In genomic region chr14:36529062-36529461, GRCh38 we compare ENCODE assay signal across 18 cellular contexts. TPM values are rescaled to one million over a fixed set of nuclear protein-coding genes. Genes with fewer than 3 reads are reported as not detected.
DNase-seq lines count a peak whose midpoint lies in the region; ATAC-seq lines count a peak whose summit lies in the region.
"Had no signal": no experiment of that assay in that cellular context is flagged by ENCODE, and none has a peak within 500 bp of the region (broad histone marks: within the 10 kb centered on the region; RNA-seq: fewer than 3 reads in every experiment).

No MANE protein-coding gene starts in this region.

- no peak overlapping the region for H3K4me3 ChIP-seq in mesendoderm (ENCODE audit: low read length)
- H3K4me3 ChIP-seq: BLaER1, GM23248 had no signal

- H3K4me1 Mint-ChIP-seq in activated CD4-positive, alpha-beta T cell treated with anti-CD3 and anti-CD28 coated beads, Interleukin-2, amount 10 ng/mL, durations not matched to agents 24 days and 14 days = peaks cover 12% of the 10 kb centered on the region
- H3K4me1 Mint-ChIP-seq in activated naive CD8-positive, alpha-beta T cell treated with anti-CD3 and anti-CD28 coated beads, Interleukin-2, amount 50 U/mL, for 24 hours = peaks cover 12% of the 10 kb centered on the region
- H3K4me1 Mint-ChIP-seq: CD14-positive monocyte had no signal

- no peak overlapping the region for H3K4ac ChIP-seq in mesendoderm (ENCODE audit: low read depth, low read length)

- H3K27ac ChIP-seq in mesendoderm (ENCODE audit: low read depth, low read length) = no peak overlapping the region
- H3K27ac ChIP-seq: BLaER1, GM23248 had no signal

- H2AK5ac ChIP-seq in mesendoderm (ENCODE audit: low read length) = no peak overlapping the region

- ATAC-seq in activated naive CD8-positive, alpha-beta T cell treated with anti-CD3 and anti-CD28 coated beads, Interleukin-2, amount 50 U/mL, for 24 hours = peak; percentile 56
- no peak for ATAC-seq in HG03378 (IDR thresholded peaks at IDR 0.05; ENCODE audit: unreplicated experiment)

- H3K79me2 ChIP-seq in mesendoderm (ENCODE audit: control insufficient read depth, insufficient read depth, low read length) = no peaks in the 10 kb centered on the region

- no peak overlapping the region for H4K5ac ChIP-seq in mesendoderm (ENCODE audit: low read length)

- H3K56ac ChIP-seq in mesendoderm (ENCODE audit: low read length) = no peak overlapping the region

- H3K27me3 ChIP-seq in mesendoderm (ENCODE audit: insufficient read depth, low read length, poor library complexity) = peaks cover 23% of the 10 kb centered on the region
- H3K27me3 ChIP-seq: BLaER1 had no signal

- H3K79me1 ChIP-seq in mesendoderm (ENCODE audit: low read length) = no peaks in the 10 kb centered on the region

- H3K9ac ChIP-seq in mesendoderm (ENCODE audit: low read length) = no peak overlapping the region
- H3K9ac ChIP-seq: BLaER1, GM23248 had no signal

- H3K4me3 Mint-ChIP-seq in activated CD4-positive, alpha-beta T cell treated with anti-CD3 and anti-CD28 coated beads, Interleukin-2, amount 10 ng/mL, durations not matched to agents 24 days and 14 days = no peak overlapping the region
- no peak overlapping the region for H3K4me3 Mint-ChIP-seq in activated naive CD8-positive, alpha-beta T cell treated with anti-CD3 and anti-CD28 coated beads, Interleukin-2, amount 50 U/mL, for 24 hours
- H3K4me3 Mint-ChIP-seq: CD4-positive, alpha-beta memory T cell had no signal

- H3K18ac ChIP-seq in mesendoderm (ENCODE audit: low read length) = no peak overlapping the region

- H3K36me3 ChIP-seq in mesendoderm (ENCODE audit: control insufficient read depth, insufficient read depth, low read length) = no peaks in the 10 kb centered on the region
- H3K36me3 ChIP-seq: BLaER1 had no signal

- no peak overlapping the region for H3K23ac ChIP-seq in mesendoderm (ENCODE audit: low read length)

- no peak overlapping the region for H2BK15ac ChIP-seq in mesendoderm (replicated peaks; ENCODE audit: low read depth)

- no peak overlapping the region for H3K4me2 ChIP-seq in mesendoderm (ENCODE audit: low read length)
- H3K4me2 ChIP-seq: BLaER1 had no signal

- peaks cover 20% of the 10 kb centered on the region for H3K9me3 Mint-ChIP-seq in activated CD4-positive, alpha-beta T cell treated with anti-CD3 and anti-CD28 coated beads, Interleukin-2, amount 10 ng/mL, durations not matched to agents 24 days and 14 days
- H3K9me3 Mint-ChIP-seq in activated naive CD8-positive, alpha-beta T cell treated with anti-CD3 and anti-CD28 coated beads, Interleukin-2, amount 50 U/mL, for 24 hours = peaks cover 18% of the 10 kb centered on the region

- peaks cover 42% of the 10 kb centered on the region for H3K27me3 Mint-ChIP-seq in activated CD4-positive, alpha-beta T cell treated with anti-CD3 and anti-CD28 coated beads, Interleukin-2, amount 10 ng/mL, durations not matched to agents 24 days and 14 days
- H3K27me3 Mint-ChIP-seq in activated naive CD8-positive, alpha-beta T cell treated with anti-CD3 and anti-CD28 coated beads, Interleukin-2, amount 50 U/mL, for 24 hours = peaks cover 65% of the 10 kb centered on the region

- H3K4me1 ChIP-seq in mesendoderm (ENCODE audit: control insufficient read depth, low read depth, low read length) = no peaks in the 10 kb centered on the region
- H3K4me1 ChIP-seq: BLaER1 had no signal

- no peak overlapping the region for H2BK120ac ChIP-seq in mesendoderm (ENCODE audit: low read depth, low read length)

- H2BK5ac ChIP-seq in mesendoderm (ENCODE audit: low read length) = no peak overlapping the region

- no peak overlapping the region for H4K8ac ChIP-seq in mesendoderm (ENCODE audit: low read depth, low read length)

- peak overlapping the region; percentile 2 for H3K27ac Mint-ChIP-seq in activated CD4-positive, alpha-beta T cell treated with anti-CD3 and anti-CD28 coated beads, Interleukin-2, amount 10 ng/mL, durations not matched to agents 24 days and 14 days
- peak overlapping the region; percentile 33 for H3K27ac Mint-ChIP-seq in activated naive CD8-positive, alpha-beta T cell treated with anti-CD3 and anti-CD28 coated beads, Interleukin-2, amount 50 U/mL, for 24 hours
- H3K27ac Mint-ChIP-seq: CD14-positive monocyte; CD4-positive, alpha-beta memory T cell had no signal

- intact Hi-C loops in activated CD4-positive, alpha-beta T cell treated with anti-CD3 and anti-CD28 coated beads, Interleukin-2, amount 10 ng/mL, durations not matched to agents 24 days and 14 days (cut with micrococcal nuclease) = no loop called here

- peak; percentile 3 for DNase-seq in activated CD4-positive, alpha-beta T cell treated with anti-CD3 and anti-CD28 coated beads, Interleukin-2, amount 10 ng/mL, durations not matched to agents 24 days and 14 days
- no peak for DNase-seq in activated CD4-positive, alpha-beta T cell treated with anti-CD3 and anti-CD28 coated beads for 48 hours
- DNase-seq in OCI-M1 (lab: John Stamatoyannopoulos, UW) (peak; percentile 24), mesendoderm (no peak), H4 (ENCODE audit: low spot score) (no peak)
- DNase-seq in activated naive CD8-positive, alpha-beta T cell treated with anti-CD3 and anti-CD28 coated beads, Interleukin-2, amount 50 U/mL, for 24 hours = no peak
- DNase-seq: 8988T; CD4-positive, alpha-beta memory T cell; DMS153; GF-D8; GM23248; HCEC 1CT; IMR-90 had no signal

- no peaks in the 10 kb centered on the region for H3K36me3 Mint-ChIP-seq in activated CD4-positive, alpha-beta T cell treated with anti-CD3 and anti-CD28 coated beads, Interleukin-2, amount 10 ng/mL, durations not matched to agents 24 days and 14 days (ENCODE audit: low read depth)
- no peaks in the 10 kb centered on the region for H3K36me3 Mint-ChIP-seq in activated naive CD8-positive, alpha-beta T cell treated with anti-CD3 and anti-CD28 coated beads, Interleukin-2, amount 50 U/mL, for 24 hours (ENCODE audit: low read depth)
- H3K36me3 Mint-ChIP-seq: CD4-positive, alpha-beta memory T cell had no signal

RNA-seq across cellular contexts. Expression of gene NKX2-1, which starts 9.0 kb away (rescaled TPM):
- total RNA-seq in activated CD4-positive, alpha-beta T cell treated with anti-CD3 and anti-CD28 coated beads, Interleukin-2, amount 10 ng/mL, durations not matched to agents 24 days and 14 days = not detected in 2 replicates
- 0.01 TPM for polyA plus RNA-seq in mesendoderm (2013, experiment 1 of 2)
- not detected for polyA plus RNA-seq in mesendoderm (2013, experiment 2 of 2)
- total RNA-seq in H4 (2014; rRNA removed; shearing (Covaris generic)) = 0.06 and 0.62 TPM in 2 replicates
- total RNA-seq: A673; CD4-positive, alpha-beta memory T cell; GM23248; IMR-90 had no signal
- polyA plus RNA-seq: AG04450; CD14-positive monocyte; CD4-positive, alpha-beta memory T cell; GM23248; IMR-90 had no signal

RNA-seq across cellular contexts. Expression of gene NKX2-8, which starts 53.4 kb away (rescaled TPM):
- not detected in 2 replicates for total RNA-seq in activated CD4-positive, alpha-beta T cell treated with anti-CD3 and anti-CD28 coated beads, Interleukin-2, amount 10 ng/mL, durations not matched to agents 24 days and 14 days
- 0.03 TPM for polyA plus RNA-seq in mesendoderm (2013, experiment 1 of 2)
- polyA plus RNA-seq in mesendoderm (2013, experiment 2 of 2) = 0.03 TPM
- total RNA-seq in H4 (2014; rRNA removed; shearing (Covaris generic)) = 1.6 and 1.7 TPM in 2 replicates
- total RNA-seq: A673; CD4-positive, alpha-beta memory T cell; GM23248; IMR-90 had no signal
- polyA plus RNA-seq: AG04450; CD14-positive monocyte; CD4-positive, alpha-beta memory T cell; GM23248; IMR-90 had no signal

Comparison
In these comparisons a context has a peak if more than half of its experiments do, and no peak if none do; other contexts are left out.
1. DNase-seq: peak in activated CD4-positive, alpha-beta T cell treated with anti-CD3 and anti-CD28 coated beads, Interleukin-2, amount 10 ng/mL, durations not matched to agents 24 days and 14 days (single experiment) and OCI-M1 (single experiment); none in activated CD4-positive, alpha-beta T cell treated with anti-CD3 and anti-CD28 coated beads for 48 hours (single experiment), activated naive CD8-positive, alpha-beta T cell treated with anti-CD3 and anti-CD28 coated beads, Interleukin-2, amount 50 U/mL, for 24 hours (single experiment), mesendoderm (single experiment) and H4 (single experiment).